In the genomic region with DNA sequence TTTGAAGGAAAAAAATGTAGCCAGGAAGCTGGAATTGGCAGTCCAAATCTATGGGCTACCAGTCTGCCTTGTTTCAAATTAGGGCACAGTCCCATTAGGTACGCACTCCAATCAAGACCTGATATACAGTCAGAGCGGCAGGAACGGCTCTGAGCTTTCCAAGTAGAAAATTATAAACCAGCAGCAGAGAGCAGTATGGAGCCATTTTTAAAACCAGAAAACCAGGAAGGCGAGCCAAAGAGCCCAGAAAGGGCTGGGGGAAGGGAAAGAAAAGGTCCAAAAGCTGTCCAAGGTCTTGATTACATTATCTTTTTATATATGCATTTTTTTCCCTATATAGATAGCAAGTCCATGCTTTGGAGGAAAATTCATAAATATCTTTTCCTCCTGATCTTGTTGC, we compare ENCODE assay signal across 11 cellular contexts.
DNase-seq lines count a peak whose midpoint lies in the region; ATAC-seq, FAIRE-seq and TF ChIP-seq lines count a peak whose summit lies in the region.
"Had no signal": no experiment of that assay in that cellular context is flagged by ENCODE, and none has a peak within 500 bp of the region (broad histone marks: within the 10 kb centered on the region; RNA-seq: fewer than 3 reads in every experiment).

No MANE protein-coding gene starts in this region.

- CTCF ChIA-PET in HCT116 (lab: Charles Lee), result interaction anchor here (0.8 kb wide), 1 partner anchor 258 kb away, joined by 3 read pairs; no protein-coding TSS in a partner anchor

- H3K4me2 ChIP-seq in HCT116 (ENCODE audit: low read length), result no peak overlapping the region

- no peaks in the 10 kb centered on the region for H3K9me3 ChIP-seq in HCT116 (ENCODE audit: control insufficient read depth in 1 of 2, insufficient read depth in 1 of 2, low read depth in 1 of 2, low read length in 2 of 2)
- H3K9me3 ChIP-seq: Caco-2, mucosa of descending colon had no signal

- H4K20me1 ChIP-seq in HCT116 (ENCODE audit: insufficient read depth), result no peaks in the 10 kb centered on the region

- H3K9me2 ChIP-seq in HCT116 (ENCODE audit: insufficient read depth), result no peaks in the 10 kb centered on the region

- peak; percentile 46 for FAIRE-seq in TTC549 (lab: Jason Lieb, UNC)

- ATAC-seq in HCT116 (peak; percentile 64), HG03095 (IDR thresholded peaks at IDR 0.05; ENCODE audit: unreplicated experiment) (no peak), HG02884 (IDR thresholded peaks at IDR 0.05; ENCODE audit: unreplicated experiment) (no peak), HG02938 (IDR thresholded peaks at IDR 0.05; ENCODE audit: unreplicated experiment) (no peak)
- ATAC-seq: mucosa of descending colon had no signal

- no peak for TF ChIP-seq POLR2A in HCT116 (IDR thresholded peaks at IDR 0.05; ENCODE audit: borderline replicate concordance, extremely low read depth, insufficient read depth, insufficient read length)

- RAD21 ChIA-PET in HCT116 (lab: Charles Lee; ENCODE audit: low non-redundant PET in 1 of 2, low total read pairs in 2 of 2, uncharacterized antibody in 2 of 2, unreplicated experiment in 2 of 2), result no interaction called here

- no peaks in the 10 kb centered on the region for H3K79me2 ChIP-seq in HCT116 (ENCODE audit: insufficient read depth, low read length)

- no peak overlapping the region for H2AFZ ChIP-seq in HCT116 (ENCODE audit: low read depth, low read length, poor library complexity, severe bottlenecking)

- H3K36me3 ChIP-seq in HCT116 (ENCODE audit: control insufficient read depth in 1 of 2, insufficient read depth in 2 of 2, low read length in 2 of 2), result no peaks in the 10 kb centered on the region

- no peaks in the 10 kb centered on the region for H3K27me3 ChIP-seq in HCT116 (ENCODE audit: insufficient read depth, low read length)

- peak; percentile 47 for TF ChIP-seq RAD21 in HCT116 (IDR thresholded peaks at IDR 0.05; ENCODE audit: low read depth)

- BruUV-seq in HCT116 (replicated peaks; lab: Mats Ljungman, UMichigan), result no TSS peak

- TF ChIP-seq CTCF in HCT116 (IDR thresholded peaks at IDR 0.05 in 2 of 3, conservative IDR thresholded peaks at IDR 0.05 in 1 of 3; ENCODE audit: borderline replicate concordance in 1 of 3, insufficient read depth in 1 of 3, low read depth in 2 of 3, low read length in 2 of 3), result no peak; a peak in 1 of 6 replicates

- H3K9ac ChIP-seq in HCT116 (ENCODE audit: low read length), result no peak overlapping the region

- no peak overlapping the region for H3K4me3 ChIP-seq in HCT116 (replicated peaks in 1 of 2; ENCODE audit: low read depth in 1 of 2, low read length in 2 of 2)
- H3K4me3 ChIP-seq: mucosa of descending colon had no signal

- POLR2A ChIA-PET in HCT116 (lab: Charles Lee), result no interaction called here

- H3K4me1 ChIP-seq in HCT116 (ENCODE audit: control insufficient read depth in 1 of 2, insufficient read depth in 2 of 2, low read length in 2 of 2), result no peaks in the 10 kb centered on the region
- H3K4me1 ChIP-seq: Caco-2 had no signal

- no peak overlapping the region for H3K27ac ChIP-seq in HCT116 (ENCODE audit: low read depth, low read length)

- DNase-seq in AG08395 (ENCODE audit: low spot score), result peak; percentile 10
- DNase-seq in HCT116 (ENCODE audit: low read depth, low spot score), result peak; percentile 6
- DNase-seq in iPS-NIHi7 (ENCODE audit: extremely low spot score), result peak; percentile 48
- no peak for DNase-seq in central memory CD4-positive, alpha-beta T cell
- DNase-seq: cerebellar nuclear complex had no signal

- intact Hi-C loops in HCT116 (cut with micrococcal nuclease), result no loop called here

TF ChIP-seq in HCT116, 20 proteins besides CTCF, POLR2A, EP300 and RAD21:
- TF ChIP-seq ZFX (IDR thresholded peaks at IDR 0.05) (no peak), YY1 (IDR thresholded peaks at IDR 0.05; ENCODE audit: extremely low read depth, insufficient replicate concordance, low read depth, low read length) (no peak)
- TF ChIP-seq, protein P1, sequence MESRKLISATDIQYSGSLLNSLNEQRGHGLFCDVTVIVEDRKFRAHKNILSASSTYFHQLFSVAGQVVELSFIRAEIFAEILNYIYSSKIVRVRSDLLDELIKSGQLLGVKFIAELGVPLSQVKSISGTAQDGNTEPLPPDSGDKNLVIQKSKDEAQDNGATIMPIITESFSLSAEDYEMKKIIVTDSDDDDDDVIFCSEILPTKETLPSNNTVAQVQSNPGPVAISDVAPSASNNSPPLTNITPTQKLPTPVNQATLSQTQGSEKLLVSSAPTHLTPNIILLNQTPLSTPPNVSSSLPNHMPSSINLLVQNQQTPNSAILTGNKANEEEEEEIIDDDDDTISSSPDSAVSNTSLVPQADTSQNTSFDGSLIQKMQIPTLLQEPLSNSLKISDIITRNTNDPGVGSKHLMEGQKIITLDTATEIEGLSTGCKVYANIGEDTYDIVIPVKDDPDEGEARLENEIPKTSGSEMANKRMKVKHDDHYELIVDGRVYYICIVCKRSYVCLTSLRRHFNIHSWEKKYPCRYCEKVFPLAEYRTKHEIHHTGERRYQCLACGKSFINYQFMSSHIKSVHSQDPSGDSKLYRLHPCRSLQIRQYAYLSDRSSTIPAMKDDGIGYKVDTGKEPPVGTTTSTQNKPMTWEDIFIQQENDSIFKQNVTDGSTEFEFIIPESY (IDR thresholded peaks at IDR 0.05; ENCODE audit: extremely low read depth, insufficient replicate concordance, low read length), result no peak
